Comparison of ENCODE assay signal across 23 cellular contexts in genomic region chr18:22339913-22340312, GRCh38.
"Had no signal": no experiment of that assay in that cellular context is flagged by ENCODE, and none has a peak within 500 bp of the region (broad histone marks: within the 10 kb centered on the region; RNA-seq: fewer than 3 reads in every experiment).

No MANE protein-coding gene starts in this region.

- H3K9me3 Mint-ChIP-seq: activated B cell treated with CpG ODN at 0.5 μM for 24 hours; activated CD4-positive, alpha-beta memory T cell treated with anti-CD3 and anti-CD28 coated beads for 36 hours; activated CD4-positive, alpha-beta T cell treated with anti-CD3 and anti-CD28 coated beads, Interleukin-2, amount 10 ng/mL, durations not matched to agents 24 days and 14 days; activated naive CD4-positive, alpha-beta T cell treated with anti-CD3 and anti-CD28 coated beads, Interleukin-2, amount 10 ng/mL, durations not matched to agents 7 days and 5 days; activated T-cell treated with anti-CD3 and anti-CD28 coated beads, Interleukin-2, amount 50 U/mL, for 72 hours; activated T-helper 2 cell treated with anti-CD3 and anti-CD28 coated beads, Interferon-gamma antibody, Interleukin-2, Interleukin-4, amounts not matched to agents 10 μg/mL and 5 μg/mL and 100 μg/mL, durations not matched to agents 14 hours and 24 hours and 36 hours had no signal

- DNase-seq: activated B cell treated with CpG ODN at 0.5 μM for 24 hours; activated CD4-positive, alpha-beta memory T cell treated with anti-CD3 and anti-CD28 coated beads for 36 hours; activated CD4-positive, alpha-beta T cell treated with anti-CD3 and anti-CD28 coated beads for 1 hour; activated CD4-positive, alpha-beta T cell treated with anti-CD3 and anti-CD28 coated beads, Interleukin-2, amount 10 ng/mL, durations not matched to agents 24 days and 14 days; activated CD8-positive, alpha-beta memory T cell treated with anti-CD3 and anti-CD28 coated beads, Interleukin-2, amount 50 U/mL, for 4 hours; activated gamma-delta T cell treated with Interleukin-2 at 50 U/mL for 16 hours; activated naive CD4-positive, alpha-beta T cell treated with anti-CD3 and anti-CD28 coated beads, Interleukin-2, amount 10 ng/mL, durations not matched to agents 7 days and 5 days; activated T-cell treated with anti-CD3 and anti-CD28 coated beads, Interleukin-2, amount 50 U/mL, for 72 hours; central memory CD4-positive, alpha-beta T cell; MG63; MV-4-11; NCI-H1092 treated with DMSO at 0.1 percent for 48 hours; NCI-H1436; NCI-H1694 treated with DMSO at 0.1 percent for 48 hours; NCI-H2029 treated with DMSO at 0.1 percent for 48 hours; NCI-H510A treated with DMSO at 0.1 percent for 48 hours; Peyer's patch; SHP77 treated with DMSO at 0.1 percent for 48 hours; T-helper 17 cell; T-helper 9 cell had no signal

- H3K36me3 Mint-ChIP-seq: activated CD4-positive, alpha-beta memory T cell treated with anti-CD3 and anti-CD28 coated beads for 36 hours; activated naive CD4-positive, alpha-beta T cell treated with anti-CD3 and anti-CD28 coated beads, Interleukin-2, amount 10 ng/mL, durations not matched to agents 7 days and 5 days had no signal

- H3K36me3 ChIP-seq: breast epithelium, MG63, Peyer's patch had no signal

- H3K27me3 ChIP-seq: breast epithelium, MG63, Peyer's patch had no signal

- H3K27ac ChIP-seq: breast epithelium, Peyer's patch, RWPE1 had no signal

- H3K4me1 Mint-ChIP-seq: activated B cell treated with CpG ODN at 0.5 μM for 24 hours; activated CD4-positive, alpha-beta T cell treated with anti-CD3 and anti-CD28 coated beads, Interleukin-2, amount 10 ng/mL, durations not matched to agents 24 days and 14 days; T-helper 17 cell had no signal

- ATAC-seq: activated T-cell treated with anti-CD3 and anti-CD28 coated beads, Interleukin-2, amount 50 U/mL, for 72 hours; T-helper 17 cell had no signal

- H3K9me3 ChIP-seq: breast epithelium, MG63, Peyer's patch had no signal

- H3K27me3 Mint-ChIP-seq: activated CD4-positive, alpha-beta memory T cell treated with anti-CD3 and anti-CD28 coated beads for 36 hours; activated CD4-positive, alpha-beta T cell treated with anti-CD3 and anti-CD28 coated beads, Interleukin-2, amount 10 ng/mL, durations not matched to agents 24 days and 14 days; activated naive CD4-positive, alpha-beta T cell treated with anti-CD3 and anti-CD28 coated beads, Interleukin-2, amount 10 ng/mL, durations not matched to agents 7 days and 5 days had no signal

- H3K4me3 ChIP-seq: breast epithelium, MG63, Peyer's patch had no signal

- H3K4me1 ChIP-seq: breast epithelium had no signal

- H3K4me3 Mint-ChIP-seq: activated B cell treated with CpG ODN at 0.5 μM for 24 hours; activated CD4-positive, alpha-beta memory T cell treated with anti-CD3 and anti-CD28 coated beads for 36 hours; activated CD4-positive, alpha-beta T cell treated with anti-CD3 and anti-CD28 coated beads, Interleukin-2, amount 10 ng/mL, durations not matched to agents 24 days and 14 days; activated naive CD4-positive, alpha-beta T cell treated with anti-CD3 and anti-CD28 coated beads, Interleukin-2, amount 10 ng/mL, durations not matched to agents 7 days and 5 days; activated T-cell treated with anti-CD3 and anti-CD28 coated beads, Interleukin-2, amount 50 U/mL, for 72 hours; T-helper 17 cell had no signal

- H3K27ac Mint-ChIP-seq: activated B cell treated with CpG ODN at 0.5 μM for 24 hours; activated CD4-positive, alpha-beta memory T cell treated with anti-CD3 and anti-CD28 coated beads for 36 hours; activated CD4-positive, alpha-beta T cell treated with anti-CD3 and anti-CD28 coated beads, Interleukin-2, amount 10 ng/mL, durations not matched to agents 24 days and 14 days; activated naive CD4-positive, alpha-beta T cell treated with anti-CD3 and anti-CD28 coated beads, Interleukin-2, amount 10 ng/mL, durations not matched to agents 7 days and 5 days; activated T-cell treated with anti-CD3 and anti-CD28 coated beads, Interleukin-2, amount 50 U/mL, for 72 hours; activated T-helper 2 cell treated with anti-CD3 and anti-CD28 coated beads, Interferon-gamma antibody, Interleukin-2, Interleukin-4, amounts not matched to agents 10 μg/mL and 5 μg/mL and 100 μg/mL, durations not matched to agents 14 hours and 24 hours and 36 hours; T-helper 17 cell had no signal
